7 cellular contexts compared by ENCODE assay signal in the genomic region with DNA sequence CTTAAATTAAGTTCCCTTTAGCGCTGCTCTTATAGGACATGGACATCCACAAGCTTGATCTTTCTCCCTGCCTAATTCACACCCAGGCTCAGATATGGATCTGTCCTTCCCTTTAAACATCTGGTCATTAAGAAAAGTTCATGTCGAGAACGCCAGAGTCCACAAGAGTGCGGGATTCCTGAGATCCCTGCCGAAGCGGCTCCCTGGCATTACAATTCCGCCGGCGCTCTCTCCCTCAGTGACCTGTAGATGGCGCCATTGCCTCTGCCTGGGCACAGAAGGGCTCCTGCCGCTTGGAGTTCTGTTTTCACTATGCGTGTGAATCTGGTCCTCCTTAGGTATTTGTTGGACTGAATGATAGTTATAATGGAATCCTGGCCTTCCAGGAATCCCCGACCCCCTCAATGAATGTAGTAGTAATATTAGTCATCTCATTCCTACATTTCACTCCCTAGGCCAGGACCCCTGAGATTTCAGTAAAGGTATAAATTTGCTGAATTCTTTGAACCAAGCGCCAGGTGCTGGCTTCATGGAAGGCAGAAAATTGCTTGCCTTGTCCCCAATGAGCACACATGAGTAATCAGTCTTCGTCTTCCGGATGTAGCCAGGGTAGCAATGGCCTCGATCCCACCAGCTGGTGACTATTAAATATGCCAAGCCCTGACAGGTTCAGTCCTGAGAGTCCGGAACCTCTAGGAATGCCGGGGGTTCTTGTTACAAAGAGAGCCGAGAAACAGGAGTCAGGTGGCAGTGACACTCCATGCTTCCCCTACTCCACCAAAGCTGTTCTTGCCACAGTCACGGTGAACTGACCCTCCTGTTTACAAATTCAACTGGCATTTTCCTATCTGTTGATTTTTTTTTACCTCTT. TPM values are rescaled to one million over a fixed set of nuclear protein-coding genes. Genes with fewer than 3 reads are reported as not detected.
DNase-seq lines count a peak whose midpoint lies in the region; ATAC-seq and TF ChIP-seq lines count a peak whose summit lies in the region.

No MANE protein-coding gene starts in this region.

- no peaks in the 10 kb centered on the region for H3K36me3 ChIP-seq in neutrophil

- no peak overlapping the region for H3K27ac Mint-ChIP-seq in activated T-helper 17 cell treated with anti-CD3 and anti-CD28 coated beads, Interleukin-2, amount 50 U/mL, for 72 hours

- TF ChIP-seq CTCF in GM12875 (IDR thresholded peaks at IDR 0.05; ENCODE audit: borderline replicate concordance, insufficient read depth, low read depth, low read length) (peak; percentile 97), LNCAP (IDR thresholded peaks at IDR 0.05) (peak; percentile 83), RWPE1 (conservative IDR thresholded peaks at IDR 0.05; ENCODE audit: low read depth) (peak; percentile 97), neutrophil (IDR thresholded peaks at IDR 0.05) (peak; percentile 44)

- H3K36me3 Mint-ChIP-seq in activated T-helper 17 cell treated with anti-CD3 and anti-CD28 coated beads, Interleukin-2, amount 50 U/mL, for 72 hours (ENCODE audit: low read depth) = no peaks in the 10 kb centered on the region

- POLR2A ChIA-PET in RWPE1 (lab: Yijun Ruan, JAX; ENCODE audit: low non-redundant PET) = no interaction called here

- H3K4me3 Mint-ChIP-seq in activated T-helper 17 cell treated with anti-CD3 and anti-CD28 coated beads, Interleukin-2, amount 50 U/mL, for 72 hours = no peak overlapping the region

- ATAC-seq in activated T-helper 17 cell treated with anti-CD3 and anti-CD28 coated beads, Interleukin-2, amount 50 U/mL, for 72 hours (replicated peaks) = peak; percentile 66

- peaks cover 4% of the 10 kb centered on the region for H3K4me1 Mint-ChIP-seq in activated T-helper 17 cell treated with anti-CD3 and anti-CD28 coated beads, Interleukin-2, amount 50 U/mL, for 72 hours

- CTCF ChIA-PET in RWPE1 (lab: Yijun Ruan, JAX) = interaction anchor here (0.5 to 3.6 kb wide), 17 partner anchors 9 to 856 kb away, joined by 3 to 27 read pairs (median 4); no protein-coding TSS in a partner anchor

- no peaks in the 10 kb centered on the region for H3K9me3 Mint-ChIP-seq in activated T-helper 17 cell treated with anti-CD3 and anti-CD28 coated beads, Interleukin-2, amount 50 U/mL, for 72 hours

- H3K27ac ChIP-seq in RWPE1 (no peak overlapping the region), neutrophil (no peak overlapping the region)

- peaks cover 44% of the 10 kb centered on the region for H3K27me3 Mint-ChIP-seq in activated T-helper 17 cell treated with anti-CD3 and anti-CD28 coated beads, Interleukin-2, amount 50 U/mL, for 72 hours

- no peaks in the 10 kb centered on the region for H3K9me3 ChIP-seq in neutrophil

- H3K27me3 ChIP-seq in neutrophil = peaks cover 98% of the 10 kb centered on the region

- H3K4me3 ChIP-seq in GM12875 (ENCODE audit: low read depth, low read length) (no peak overlapping the region), neutrophil (ENCODE audit: low read depth in 1 of 2, low read length in 1 of 2) (no peak overlapping the region)

- DNase-seq in RWPE1 (ENCODE audit: low spot score) (peak; percentile 83), fibroblast of the conjunctiva (ENCODE audit: low read depth) (peak; percentile 42), superior temporal gyrus (ENCODE audit: extremely low spot score) (peak; percentile 86)

- no peaks in the 10 kb centered on the region for H3K4me1 ChIP-seq in neutrophil (ENCODE audit: control insufficient read depth in 1 of 2, insufficient read depth in 1 of 2, low read depth in 1 of 2, low read length in 1 of 2)

RNA-seq across cellular contexts. Expression of a gene that starts 26.4 kb away (rescaled TPM):
- not detected for total RNA-seq in activated T-helper 17 cell treated with anti-CD3 and anti-CD28 coated beads, Interleukin-2, amount 50 U/mL, for 72 hours

RNA-seq across cellular contexts. Expression of a gene that starts 38.4 kb away (rescaled TPM):
- not detected for total RNA-seq in activated T-helper 17 cell treated with anti-CD3 and anti-CD28 coated beads, Interleukin-2, amount 50 U/mL, for 72 hours

RNA-seq across cellular contexts. Expression of a gene that starts 41.6 kb away (rescaled TPM):
- under 1 TPM in 1 of 2 donors, not detected in 1; 0.35 TPM for total RNA-seq in activated T-helper 17 cell treated with anti-CD3 and anti-CD28 coated beads, Interleukin-2, amount 50 U/mL, for 72 hours

Comparison
In these comparisons a context has a peak if more than half of its experiments do, and no peak if none do; other contexts are left out.
1. CTCF ChIP-seq: peak in every context shown above with its lines; median percentile 97 in GM12875; 97 in RWPE1; 83 in LNCAP; 44 in neutrophil.